ENCODE assay signal across 8 cellular contexts in genomic region chr2:181953773-181954537, GRCh38. TPM values are rescaled to one million over a fixed set of nuclear protein-coding genes. Genes with fewer than 3 reads are reported as not detected.
DNase-seq lines count a peak whose midpoint lies in the region; ATAC-seq and TF ChIP-seq lines count a peak whose summit lies in the region.

No MANE protein-coding gene starts in this region.

- peaks cover 1% of the 10 kb centered on the region for H3K4me1 ChIP-seq in ovary (ENCODE audit: insufficient read depth)

- intact Hi-C loops in activated T-helper 1 cell treated with anti-CD3 and anti-CD28 coated beads, Interleukin-12 subunit alpha, Interleukin-12 subunit beta, Interleukin-2, Interleukin-4 antibody, amounts not matched to agents 30 ng/mL and 10 ng/mL and 1 ng/mL, durations not matched to agents 14 hours and 24 hours and 36 hours (cut with micrococcal nuclease): loop anchor here (1.0 to 5.0 kb wide), 5 partner anchors 51 to 972 kb away; partner anchors contain the start of gene UBE2E3
- intact Hi-C loops in ovary (cut with DNase I): loop anchor here in 2 of 4 donors (10.0 kb wide), 1 partner anchor 209 kb away; no protein-coding TSS in a partner anchor

- TF ChIP-seq POLR2A in ovary (IDR thresholded peaks at IDR 0.05): no peak

- no peak for TF ChIP-seq EP300 in ovary (IDR thresholded peaks at IDR 0.05)

- peak; percentile 80 for DNase-seq in GM13977 (ENCODE audit: low spot score)
- DNase-seq in OCI-M1 (lab: John Stamatoyannopoulos, UW): peak; percentile 90
- DNase-seq in activated T-helper 1 cell treated with anti-CD3 and anti-CD28 coated beads, Interleukin-12 subunit alpha, Interleukin-12 subunit beta, Interleukin-2, Interleukin-4 antibody, amounts not matched to agents 30 ng/mL and 10 ng/mL and 1 ng/mL, durations not matched to agents 14 hours and 24 hours and 36 hours (ENCODE audit: low spot score): peak; percentile 38
- DNase-seq in foreskin fibroblast: peak; percentile 49 to 81
- DNase-seq in ovary: peak; percentile 16 to 51 (median 35)
- DNase-seq in type B pancreatic cell (ENCODE audit: extremely low spot score, unreplicated experiment): no peak
- DNase-seq in RKO (ENCODE audit: low spot score): no peak

- H3K4me1 Mint-ChIP-seq in activated T-helper 1 cell treated with anti-CD3 and anti-CD28 coated beads, Interleukin-12 subunit alpha, Interleukin-12 subunit beta, Interleukin-2, Interleukin-4 antibody, amounts not matched to agents 30 ng/mL and 10 ng/mL and 1 ng/mL, durations not matched to agents 14 hours and 24 hours and 36 hours (ENCODE audit: low read depth): peaks cover 21% of the 10 kb centered on the region
- H3K4me1 Mint-ChIP-seq in type B pancreatic cell (ENCODE audit: unreplicated experiment): peaks cover 37% of the 10 kb centered on the region

- peak; percentile 85 for ATAC-seq in HG02885 (IDR thresholded peaks at IDR 0.05; ENCODE audit: poor library complexity, unreplicated experiment)

- peak overlapping the region; percentile 8 to 40 for H3K4me3 ChIP-seq in foreskin fibroblast (ENCODE audit: low read depth in 1 of 2, low read length in 2 of 2)
- H3K4me3 ChIP-seq in ovary: no peak overlapping the region

- H3K36me3 ChIP-seq in ovary: no peaks in the 10 kb centered on the region

- H3K27me3 Mint-ChIP-seq in activated T-helper 1 cell treated with anti-CD3 and anti-CD28 coated beads, Interleukin-12 subunit alpha, Interleukin-12 subunit beta, Interleukin-2, Interleukin-4 antibody, amounts not matched to agents 30 ng/mL and 10 ng/mL and 1 ng/mL, durations not matched to agents 14 hours and 24 hours and 36 hours (ENCODE audit: insufficient read depth): peaks cover 24% of the 10 kb centered on the region
- H3K27me3 Mint-ChIP-seq in type B pancreatic cell: no peaks in the 10 kb centered on the region

- in situ Hi-C loops in GM13977 (cut with MboI; ENCODE audit: low pct_unique_long_range_greater_than_20kb, low sequenced_read_pairs, unreplicated experiment): no loop called here

- H3K36me3 Mint-ChIP-seq in activated T-helper 1 cell treated with anti-CD3 and anti-CD28 coated beads, Interleukin-12 subunit alpha, Interleukin-12 subunit beta, Interleukin-2, Interleukin-4 antibody, amounts not matched to agents 30 ng/mL and 10 ng/mL and 1 ng/mL, durations not matched to agents 14 hours and 24 hours and 36 hours (ENCODE audit: low read depth): no peaks in the 10 kb centered on the region
- no peaks in the 10 kb centered on the region for H3K36me3 Mint-ChIP-seq in type B pancreatic cell

- no peak overlapping the region for H3K27ac Mint-ChIP-seq in activated T-helper 1 cell treated with anti-CD3 and anti-CD28 coated beads, Interleukin-12 subunit alpha, Interleukin-12 subunit beta, Interleukin-2, Interleukin-4 antibody, amounts not matched to agents 30 ng/mL and 10 ng/mL and 1 ng/mL, durations not matched to agents 14 hours and 24 hours and 36 hours
- H3K27ac Mint-ChIP-seq in type B pancreatic cell: peak overlapping the region; percentile 67

- 4 to 5% (median 5%) methylated on average over 19 of the region's 19 CpGs for WGBS in ovary, 3 donors

- H3K9me3 Mint-ChIP-seq in activated T-helper 1 cell treated with anti-CD3 and anti-CD28 coated beads, Interleukin-12 subunit alpha, Interleukin-12 subunit beta, Interleukin-2, Interleukin-4 antibody, amounts not matched to agents 30 ng/mL and 10 ng/mL and 1 ng/mL, durations not matched to agents 14 hours and 24 hours and 36 hours: no peaks in the 10 kb centered on the region
- peaks cover 10% of the 10 kb centered on the region for H3K9me3 Mint-ChIP-seq in type B pancreatic cell

- H3K4me3 Mint-ChIP-seq in activated T-helper 1 cell treated with anti-CD3 and anti-CD28 coated beads, Interleukin-12 subunit alpha, Interleukin-12 subunit beta, Interleukin-2, Interleukin-4 antibody, amounts not matched to agents 30 ng/mL and 10 ng/mL and 1 ng/mL, durations not matched to agents 14 hours and 24 hours and 36 hours: peak overlapping the region; percentile 47
- peak overlapping the region; percentile 78 for H3K4me3 Mint-ChIP-seq in type B pancreatic cell

- H3K27ac ChIP-seq in ovary: no peak overlapping the region

- peak; percentile 70 for TF ChIP-seq CTCF in GM13977 (IDR thresholded peaks at IDR 0.05; ENCODE audit: extremely low read depth, insufficient read depth, missing control alignments)
- peak; percentile 53 for TF ChIP-seq CTCF in foreskin fibroblast (IDR thresholded peaks at IDR 0.05; ENCODE audit: low read depth, low read length)
- TF ChIP-seq CTCF in ovary (IDR thresholded peaks at IDR 0.05): peak in 2 of 3 donors; percentile 21 to 25
- TF ChIP-seq CTCF in type B pancreatic cell (conservative IDR thresholded peaks at IDR 0.05): peak; percentile 79

- H3K27me3 ChIP-seq in ovary: no peaks in the 10 kb centered on the region

- no peaks in the 10 kb centered on the region for H3K9me3 ChIP-seq in ovary

RNA-seq across cellular contexts. Expression of gene PPP1R1C, which starts 31.7 kb away (rescaled TPM):
- total RNA-seq in activated T-helper 1 cell treated with anti-CD3 and anti-CD28 coated beads, Interleukin-12 subunit alpha, Interleukin-12 subunit beta, Interleukin-2, Interleukin-4 antibody, amounts not matched to agents 30 ng/mL and 10 ng/mL and 1 ng/mL, durations not matched to agents 14 hours and 24 hours and 36 hours: not detected in 2 replicates
- total RNA-seq in ovary: 1 to 10 TPM in 1 of 7 donors, under 1 TPM in 1, not detected in 5; 0.61 to 1.1 TPM
- under 1 TPM; 0.10 to 0.90 TPM for polyA plus RNA-seq in ovary
- total RNA-seq in type B pancreatic cell (ENCODE audit: low replicate concordance): 1.4 and 7.4 TPM in 2 replicates

Comparison
In these comparisons a context has a peak if more than half of its experiments do, and no peak if none do; other contexts are left out.
1. DNase-seq: peak in GM13977 (single experiment), OCI-M1 (single experiment), activated T-helper 1 cell treated with anti-CD3 and anti-CD28 coated beads, Interleukin-12 subunit alpha, Interleukin-12 subunit beta, Interleukin-2, Interleukin-4 antibody, amounts not matched to agents 30 ng/mL and 10 ng/mL and 1 ng/mL, durations not matched to agents 14 hours and 24 hours and 36 hours (single experiment), foreskin fibroblast (2 of 2) and ovary (5 of 5); none in type B pancreatic cell (single experiment) and RKO (single experiment).
2. CTCF ChIP-seq: peak in every context shown above with its lines; median percentile 79 in type B pancreatic cell; 70 in GM13977; 53 in foreskin fibroblast; 23 in ovary.